ENCODE assay signal across 36 cellular contexts in the genomic region with DNA sequence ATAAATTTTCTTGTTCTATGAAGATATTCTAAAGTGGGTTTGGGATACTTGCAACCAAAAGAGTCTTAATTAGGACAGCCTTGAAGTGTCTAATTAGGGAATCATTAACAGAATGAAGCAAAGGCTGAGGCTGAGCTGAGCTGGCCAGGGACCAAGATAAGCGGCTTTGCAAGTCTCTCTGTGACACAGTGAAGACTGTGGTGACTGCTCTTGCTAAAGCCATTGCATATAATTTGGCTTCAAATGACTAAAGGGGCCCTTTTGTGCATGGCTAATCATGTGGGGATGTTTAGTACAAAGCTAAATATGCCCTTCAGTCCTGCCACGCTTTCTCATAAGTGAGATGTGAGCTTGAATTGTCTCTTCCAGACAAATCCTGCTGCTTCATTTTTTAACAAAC. TPM values are rescaled to one million over a fixed set of nuclear protein-coding genes. Genes with fewer than 3 reads are reported as not detected.
"Had no signal": no experiment of that assay in that cellular context is flagged by ENCODE, and none has a peak within 500 bp of the region (broad histone marks: within the 10 kb centered on the region; RNA-seq: fewer than 3 reads in every experiment).

No MANE protein-coding gene starts in this region.

- FAIRE-seq: astrocyte, endothelial cell of umbilical vein, small intestine had no signal

- H3K4me3 ChIP-seq: gastroesophageal sphincter, left ventricle myocardium inferior, lung, sigmoid colon, suprapubic skin, tibial artery had no signal

- H3K4me1 Mint-ChIP-seq: immature natural killer cell had no signal

- DNase-seq: activated CD4-positive, alpha-beta T cell treated with anti-CD3 and anti-CD28 coated beads for 4 hours; activated CD4-positive, alpha-beta T cell treated with anti-CD3 and anti-CD28 coated beads, Interleukin-2, amount 50 U/mL, for 4 hours; activated CD4-positive, CD25-positive, alpha-beta regulatory T cell; activated gamma-delta T cell; activated naive CD4-positive, alpha-beta T cell treated with anti-CD3 and anti-CD28 coated beads, Interleukin-2, amount 50 U/mL, for 16 hours; activated T-cell treated with anti-CD3 and anti-CD28 coated beads for 4 hours; amniotic stem cell; cortex of kidney; effector memory CD8-positive, alpha-beta T cell; hippocampal formation; immature natural killer cell; kidney glomerular epithelial cell; left ventricle myocardium inferior; mesendoderm; sigmoid colon; small intestine; stimulated activated CD4-positive, alpha-beta T cell treated with anti-CD3 and anti-CD28 coated beads, Interleukin-4, amount 100 ng/mL, for 4 hours; stimulated activated naive B cell treated with anti-CD40 and anti-IgM and Interleukin-4, amounts not matched to agents 10 μg/mL and 1 μg/mL and 100 μg/mL, for 72 hours; T-helper 1 cell; tibial artery had no signal

- H3K27me3 ChIP-seq: gastroesophageal sphincter, neutrophil, sigmoid colon, suprapubic skin, tibial artery had no signal

- H3K9me3 Mint-ChIP-seq: activated T-helper 1 cell treated with anti-CD3 and anti-CD28 coated beads, Interleukin-12 subunit alpha, Interleukin-12 subunit beta, Interleukin-2, Interleukin-4 antibody, amounts not matched to agents 30 ng/mL and 10 ng/mL and 1 ng/mL, durations not matched to agents 14 hours and 24 hours and 36 hours; effector memory CD8-positive, alpha-beta T cell; immature natural killer cell; natural killer cell treated with Interleukin-12 subunit alpha and Interleukin-12 subunit beta and Interleukin-15 and Interleukin-18, amount 100 ng/mL, for 72 hours; stimulated activated naive B cell treated with anti-CD40 and anti-IgM and Interleukin-4, amounts not matched to agents 10 μg/mL and 1 μg/mL and 100 μg/mL, for 72 hours; T-helper 2 cell treated with Interferon-gamma antibody and Interleukin-4, amounts not matched to agents 5 μg/mL and 100 μg/mL, for 36 hours had no signal

- H3K4me1 ChIP-seq: left ventricle myocardium inferior, suprapubic skin, tibial artery had no signal

- H3K9me3 ChIP-seq: gastroesophageal sphincter, left ventricle myocardium inferior, neutrophil, sigmoid colon, suprapubic skin, tibial artery had no signal

- H3K27ac Mint-ChIP-seq: activated T-helper 1 cell treated with anti-CD3 and anti-CD28 coated beads, Interleukin-12 subunit alpha, Interleukin-12 subunit beta, Interleukin-2, Interleukin-4 antibody, amounts not matched to agents 30 ng/mL and 10 ng/mL and 1 ng/mL, durations not matched to agents 14 hours and 24 hours and 36 hours; effector memory CD8-positive, alpha-beta T cell; immature natural killer cell; natural killer cell treated with Interleukin-12 subunit alpha and Interleukin-12 subunit beta and Interleukin-15 and Interleukin-18, amount 100 ng/mL, for 72 hours; progenitor cell of endocrine pancreas; stimulated activated naive B cell treated with anti-CD40 and anti-IgM and Interleukin-4, amounts not matched to agents 10 μg/mL and 1 μg/mL and 100 μg/mL, for 72 hours; T-helper 2 cell treated with Interferon-gamma antibody and Interleukin-4, amounts not matched to agents 5 μg/mL and 100 μg/mL, for 36 hours had no signal

- H3K27me3 Mint-ChIP-seq: progenitor cell of endocrine pancreas had no signal

- H3K36me3 ChIP-seq: gastroesophageal sphincter, left ventricle myocardium inferior, neutrophil, sigmoid colon, suprapubic skin, tibial artery had no signal

- ATAC-seq: effector memory CD8-positive, alpha-beta T cell; gastroesophageal sphincter; natural killer cell treated with Interleukin-12 subunit alpha and Interleukin-12 subunit beta and Interleukin-15 and Interleukin-18, amount 100 ng/mL, for 72 hours; stimulated activated naive B cell treated with anti-CD40 and anti-IgM and Interleukin-4, amounts not matched to agents 10 μg/mL and 1 μg/mL and 100 μg/mL, for 72 hours had no signal

- H3K27ac ChIP-seq: gastroesophageal sphincter, left ventricle myocardium inferior, neutrophil, sigmoid colon, suprapubic skin, tibial artery had no signal

- H3K36me3 Mint-ChIP-seq: immature natural killer cell; natural killer cell treated with Interleukin-12 subunit alpha and Interleukin-12 subunit beta and Interleukin-15 and Interleukin-18, amount 100 ng/mL, for 72 hours; stimulated activated naive B cell treated with anti-CD40 and anti-IgM and Interleukin-4, amounts not matched to agents 10 μg/mL and 1 μg/mL and 100 μg/mL, for 72 hours had no signal

- H3K4me3 Mint-ChIP-seq: activated T-helper 1 cell treated with anti-CD3 and anti-CD28 coated beads, Interleukin-12 subunit alpha, Interleukin-12 subunit beta, Interleukin-2, Interleukin-4 antibody, amounts not matched to agents 30 ng/mL and 10 ng/mL and 1 ng/mL, durations not matched to agents 14 hours and 24 hours and 36 hours; effector memory CD8-positive, alpha-beta T cell; immature natural killer cell; natural killer cell treated with Interleukin-12 subunit alpha and Interleukin-12 subunit beta and Interleukin-15 and Interleukin-18, amount 100 ng/mL, for 72 hours; stimulated activated naive B cell treated with anti-CD40 and anti-IgM and Interleukin-4, amounts not matched to agents 10 μg/mL and 1 μg/mL and 100 μg/mL, for 72 hours; T-helper 2 cell treated with Interferon-gamma antibody and Interleukin-4, amounts not matched to agents 5 μg/mL and 100 μg/mL, for 36 hours had no signal

RNA-seq across cellular contexts. Expression of a gene that starts 31.2 kb away (rescaled TPM):
- total RNA-seq: activated T-helper 1 cell treated with anti-CD3 and anti-CD28 coated beads, Interleukin-12 subunit alpha, Interleukin-12 subunit beta, Interleukin-2, Interleukin-4 antibody, amounts not matched to agents 30 ng/mL and 10 ng/mL and 1 ng/mL, durations not matched to agents 14 hours and 24 hours and 36 hours; astrocyte; chondrocyte; endothelial cell of umbilical vein; fibroblast of lung; fibroblast of villous mesenchyme; gastroesophageal sphincter; left ventricle myocardium inferior; natural killer cell treated with Interleukin-12 subunit alpha and Interleukin-12 subunit beta and Interleukin-15 and Interleukin-18, amount 100 ng/mL, for 72 hours; osteocyte; progenitor cell of endocrine pancreas; sigmoid colon; suprapubic skin had no signal
- polyA plus RNA-seq: endothelial cell of umbilical vein, esophagus, fibroblast of lung, immature natural killer cell, lung, sigmoid colon, small intestine, urinary bladder had no signal
